10 cellular contexts compared by ENCODE assay signal in the genomic region with DNA sequence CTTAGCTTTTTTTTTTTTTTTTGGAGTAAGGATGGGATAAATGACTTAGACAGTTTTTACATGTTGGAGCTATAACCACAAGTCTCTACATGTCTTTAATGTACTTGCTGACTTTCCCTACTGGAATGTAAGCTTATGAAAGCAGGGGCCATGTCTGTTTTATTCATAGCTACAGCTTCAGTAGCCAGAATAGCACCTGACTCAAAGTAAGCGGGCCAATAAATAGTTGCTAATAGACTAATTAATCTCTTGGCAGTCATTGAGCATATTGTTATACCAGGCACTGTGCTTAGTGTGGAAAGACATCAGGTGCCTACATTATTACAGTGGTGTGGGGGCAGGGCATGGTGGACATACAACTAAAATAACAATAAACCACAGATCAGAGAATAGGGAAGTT.
A peak's percentile ranks its signal among the peaks of the same experiment; 100 is the strongest.
DNase-seq lines count a peak whose midpoint lies in the region; ATAC-seq, FAIRE-seq and TF ChIP-seq lines count a peak whose summit lies in the region.
"Had no signal": no experiment of that assay in that cellular context is flagged by ENCODE, and none has a peak within 500 bp of the region (broad histone marks: within the 10 kb centered on the region; RNA-seq: fewer than 3 reads in every experiment).

No MANE protein-coding gene starts in this region.

- H3K9me3 ChIP-seq in small intestine (ENCODE audit: control insufficient read depth, low read depth) = no peaks in the 10 kb centered on the region

- TF ChIP-seq CTCF in astrocyte of the cerebellum (IDR thresholded peaks at IDR 0.05; ENCODE audit: low read depth, low read length, missing control alignments) = no peak

- intact Hi-C loops in Right ventricle myocardium superior (cut with DNase I) = no loop called here

- in situ Hi-C loops in astrocyte of the cerebellum (cut with HindIII; ENCODE audit: low sequenced_read_pairs) = no loop called here

- FAIRE-seq in small intestine (lab: Jason Lieb, UNC) = no peak

- DNase-seq in EL (peak; percentile 77), astrocyte of the cerebellum (ENCODE audit: low read depth) (peak; percentile 51), Right ventricle myocardium superior (no peak), renal cortical epithelial cell (ENCODE audit: low read depth) (peak; percentile 85), amygdala (lab: John Stamatoyannopoulos, UW) (no peak), NCI-H2107 treated with DMSO at 0.1 percent for 48 hours (lab: John Stamatoyannopoulos, UW; ENCODE audit: unreplicated experiment) (no peak), small intestine (no peak)
- DNase-seq: CD8-positive, alpha-beta memory T cell; effector memory CD4-positive, alpha-beta T cell had no signal

- peak overlapping the region in 1 of 2 donors; percentile 72 for H3K27ac ChIP-seq in small intestine (ENCODE audit: low read depth in 1 of 2, low read length in 1 of 2)

- WGBS in small intestine, 3 donors = 88 to 93% (median 92%) methylated on average over 1 of the region's 1 CpG

- H3K4me1 ChIP-seq in small intestine (ENCODE audit: control insufficient read depth in 2 of 2, insufficient read depth in 1 of 2, low read depth in 1 of 2, low read length in 1 of 2) = peaks cover 0 to 8% of the 10 kb centered on the region in 2 donors

- peak; percentile 71 for ATAC-seq in Right ventricle myocardium superior (ENCODE audit: poor library complexity)
- no peak for ATAC-seq in activated CD4-positive, CD25-positive, alpha-beta regulatory T cell treated with anti-CD3 and anti-CD28 coated beads, Interleukin-2, amount 50 U/mL, for 24 hours

- H3K36me3 ChIP-seq in small intestine (ENCODE audit: control insufficient read depth in 2 of 2, insufficient read depth in 2 of 2, low read length in 2 of 2) = no peaks in the 10 kb centered on the region

- no peaks in the 10 kb centered on the region for H3K27me3 ChIP-seq in small intestine (ENCODE audit: control insufficient read depth in 2 of 2, insufficient read depth in 2 of 2, low read length in 2 of 2)

- no peak overlapping the region for H3K4me3 ChIP-seq in astrocyte of the cerebellum (ENCODE audit: low read depth, low read length)
- no peak overlapping the region for H3K4me3 ChIP-seq in small intestine (ENCODE audit: low read depth in 1 of 2, low read length in 2 of 2)

Comparison
In these comparisons a context has a peak if more than half of its experiments do, and no peak if none do; other contexts are left out.
1. DNase-seq: peak in EL (single experiment), astrocyte of the cerebellum (single experiment) and renal cortical epithelial cell (single experiment); none in Right ventricle myocardium superior (single experiment), amygdala (0 of 56), NCI-H2107 treated with DMSO at 0.1 percent for 48 hours (single experiment) and small intestine (single experiment).